In genomic region chr20:49046087-49046900, GRCh38 we compare ENCODE assay signal across 8 cellular contexts. TPM values are rescaled to one million over a fixed set of nuclear protein-coding genes. Genes with fewer than 3 reads are reported as not detected.
DNase-seq lines count a peak whose midpoint lies in the region; ATAC-seq, FAIRE-seq and TF ChIP-seq lines count a peak whose summit lies in the region.

A gene with protein sequence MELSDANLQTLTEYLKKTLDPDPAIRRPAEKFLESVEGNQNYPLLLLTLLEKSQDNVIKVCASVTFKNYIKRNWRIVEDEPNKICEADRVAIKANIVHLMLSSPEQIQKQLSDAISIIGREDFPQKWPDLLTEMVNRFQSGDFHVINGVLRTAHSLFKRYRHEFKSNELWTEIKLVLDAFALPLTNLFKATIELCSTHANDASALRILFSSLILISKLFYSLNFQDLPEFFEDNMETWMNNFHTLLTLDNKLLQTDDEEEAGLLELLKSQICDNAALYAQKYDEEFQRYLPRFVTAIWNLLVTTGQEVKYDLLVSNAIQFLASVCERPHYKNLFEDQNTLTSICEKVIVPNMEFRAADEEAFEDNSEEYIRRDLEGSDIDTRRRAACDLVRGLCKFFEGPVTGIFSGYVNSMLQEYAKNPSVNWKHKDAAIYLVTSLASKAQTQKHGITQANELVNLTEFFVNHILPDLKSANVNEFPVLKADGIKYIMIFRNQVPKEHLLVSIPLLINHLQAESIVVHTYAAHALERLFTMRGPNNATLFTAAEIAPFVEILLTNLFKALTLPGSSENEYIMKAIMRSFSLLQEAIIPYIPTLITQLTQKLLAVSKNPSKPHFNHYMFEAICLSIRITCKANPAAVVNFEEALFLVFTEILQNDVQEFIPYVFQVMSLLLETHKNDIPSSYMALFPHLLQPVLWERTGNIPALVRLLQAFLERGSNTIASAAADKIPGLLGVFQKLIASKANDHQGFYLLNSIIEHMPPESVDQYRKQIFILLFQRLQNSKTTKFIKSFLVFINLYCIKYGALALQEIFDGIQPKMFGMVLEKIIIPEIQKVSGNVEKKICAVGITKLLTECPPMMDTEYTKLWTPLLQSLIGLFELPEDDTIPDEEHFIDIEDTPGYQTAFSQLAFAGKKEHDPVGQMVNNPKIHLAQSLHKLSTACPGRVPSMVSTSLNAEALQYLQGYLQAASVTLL (plus strand): TSS chr20:49046312. CDS start chr20:49058464, 12,152 bp downstream.

- peak within 1 kb of the TSS; percentile 75; the same call in 1 of the 2 replicates for H2AFZ ChIP-seq in H1 (ENCODE audit: low read length)

- no peaks in the 10 kb centered on the region for H3K27me3 Mint-ChIP-seq in memory B cell

- TF ChIP-seq CTCF in H1 (IDR thresholded peaks at IDR 0.05; ENCODE audit: control extremely low read depth in 1 of 3, insufficient read depth in 1 of 3, low read depth in 1 of 3, low read length in 3 of 3) = no peak

- peak within 1 kb of the TSS; percentile 99 for H4K91ac ChIP-seq in H1 (replicated peaks; ENCODE audit: insufficient read length, low read length)

- peak within 1 kb of the TSS; percentile 98 for H4K5ac ChIP-seq in H1 (ENCODE audit: insufficient read length, low read depth, low read length)

- no peak within 1 kb of the TSS for H2BK15ac ChIP-seq in H1 (ENCODE audit: low read length)

- no peaks in the 10 kb centered on the region for H3K27me3 ChIP-seq in H1 (replicated peaks in 1 of 4; ENCODE audit: control insufficient read depth in 3 of 4, extremely low read depth in 1 of 4, insufficient read depth in 3 of 4, low read length in 3 of 4)

- ATAC-seq in GM21367 (IDR thresholded peaks at IDR 0.05; ENCODE audit: unreplicated experiment) (peak; percentile 81), memory B cell (ENCODE audit: low read depth) (peak; percentile 83)

- peaks cover 0 to 21% (median 2%) of the 10 kb centered on the region in 4 experiments; a peak in 3 of 8 replicates for H3K36me3 ChIP-seq in H1 (ENCODE audit: control insufficient read depth in 2 of 4, insufficient read depth in 4 of 4, low read length in 3 of 4)

- H3K56ac ChIP-seq in H1 (replicated peaks; ENCODE audit: insufficient read length, low read depth, low read length) = peak within 1 kb of the TSS; percentile 88

- peak within 1 kb of the TSS; percentile 100 for H4K8ac ChIP-seq in H1 (ENCODE audit: extremely low read depth, insufficient read depth, low read length)

- peaks cover 21% of the 10 kb centered on the region for H3K4me1 Mint-ChIP-seq in memory B cell

- CTCF ChIA-PET in H1 (lab: Charles Lee; ENCODE audit: partially characterized antibody) = interaction anchor here (2.3 kb wide), 1 partner anchor 17 kb away, joined by 8 read pairs; no protein-coding TSS in a partner anchor

- TF ChIP-seq EP300 in H1 (IDR thresholded peaks at IDR 0.05; ENCODE audit: borderline replicate concordance in 1 of 2, low read depth in 2 of 2, low read length in 2 of 2) = no peak

- H3K18ac ChIP-seq in H1 (ENCODE audit: extremely low read depth, low read length) = peak within 1 kb of the TSS; percentile 99

- peak; percentile 97 for DNase-seq in COLO829 (ENCODE audit: low spot score)
- peak; percentile 100 for DNase-seq in HTR-8/SVneo (ENCODE audit: insufficient read length, low spot score)
- DNase-seq in NOMO-1 treated with dmso at 0.1 percent for 144 hours (lab: John Stamatoyannopoulos, UW; ENCODE audit: unreplicated experiment) = peak; percentile 96
- DNase-seq in activated CD8-positive, alpha-beta memory T cell treated with anti-CD3 and anti-CD28 coated beads for 48 hours (ENCODE audit: low read depth in 2 of 3, low spot score in 2 of 3) = peak; percentile 93 to 98 (median 94)
- peak; percentile 87 to 98 for DNase-seq in H1 (ENCODE audit: low read depth in 1 of 2, low spot score in 2 of 2)
- peak; percentile 97 for DNase-seq in memory B cell (ENCODE audit: low spot score in 2 of 2)
- DNase-seq in stimulated activated CD8-positive, alpha-beta memory T cell treated with anti-CD3 and anti-CD28 coated beads, Interleukin-12 subunit alpha, Interleukin-12 subunit beta, amount 100 ng/mL, for 24 hours (ENCODE audit: extremely low read depth) = peak; percentile 82

- peak; percentile 96 to 98 for TF ChIP-seq POLR2A in H1 (IDR thresholded peaks at IDR 0.05; ENCODE audit: control extremely low read depth in 1 of 2, low read depth in 2 of 2, low read length in 2 of 2)

- peak within 1 kb of the TSS; percentile 99 for H2BK5ac ChIP-seq in H1 (ENCODE audit: low read depth, low read length)

- H3K9ac ChIP-seq in H1 (replicated peaks in 1 of 4; ENCODE audit: extremely low read depth in 1 of 4, low read depth in 3 of 4, low read length in 3 of 4) = peak within 1 kb of the TSS; percentile 97 to 100 (median 100)

- 1% methylated on average over 71 of the region's 80 CpGs; no CpG with 5 or more reads in 1 of the 2 experiments for WGBS in H1 (ENCODE audit: extremely low coverage in 1 of 2, insufficient coverage in 1 of 2, insufficient read length in 1 of 2, insufficient replicate concordance in 2 of 2, low coverage in 1 of 2, low lambda C conversion rate in 2 of 2, missing lambda C conversion rate in 1 of 2), 2 experiments

- H3K27ac Mint-ChIP-seq in memory B cell = peak within 1 kb of the TSS; percentile 99

- FAIRE-seq in HTR-8/SVneo (lab: Jason Lieb, UNC) (peak; percentile 100), H1 (lab: Jason Lieb, UNC) (no peak)

- no peaks in the 10 kb centered on the region for H3K36me3 Mint-ChIP-seq in memory B cell

- no peaks in the 10 kb centered on the region for H3K9me3 Mint-ChIP-seq in memory B cell

- peak within 1 kb of the TSS; percentile 43 for H2BK12ac ChIP-seq in H1 (ENCODE audit: low read depth, low read length)

- POLR2A ChIA-PET in H1 (lab: Charles Lee; ENCODE audit: partially characterized antibody) = interaction anchor here (0.7 to 3.1 kb wide), 34 partner anchors 9 to 232 kb away, joined by 3 to 57 read pairs (median 4); partner anchors contain the start of genes ARFGEF2, DDX27 and ZNFX1

- H3K23me2 ChIP-seq in H1 (ENCODE audit: low read depth, low read length) = peaks cover 10% of the 10 kb centered on the region; the same call in 1 of the 2 replicates

- H2AK5ac ChIP-seq in H1 (ENCODE audit: low read depth, low read length) = peak within 1 kb of the TSS; percentile 88; the same call in 1 of the 2 replicates

- H3K4me3 Mint-ChIP-seq in memory B cell = peak within 1 kb of the TSS; percentile 99

- H2BK120ac ChIP-seq in H1 (replicated peaks; ENCODE audit: low read depth, low read length) = no peak within 1 kb of the TSS

- no peak within 1 kb of the TSS for H3K23ac ChIP-seq in H1 (ENCODE audit: insufficient read length)

- H3K4ac ChIP-seq in H1 (replicated peaks; ENCODE audit: insufficient read length, low read depth, low read length) = peak within 1 kb of the TSS; percentile 97

- peak within 1 kb of the TSS; percentile 86 to 91 for H3K4me2 ChIP-seq in H1 (ENCODE audit: insufficient read depth in 1 of 2, low read depth in 2 of 2, low read length in 2 of 2)

- H4K20me1 ChIP-seq in H1 (replicated peaks in 1 of 2; ENCODE audit: control insufficient read depth in 1 of 2, insufficient read depth in 2 of 2, low read length in 2 of 2) = peaks cover 11 to 13% of the 10 kb centered on the region in 2 experiments

- peaks cover 2% of the 10 kb centered on the region; the same call in 1 of the 2 replicates for H3K79me1 ChIP-seq in H1 (ENCODE audit: low read depth, low read length)

- H3K79me2 ChIP-seq in H1 (ENCODE audit: control insufficient read depth in 1 of 2, insufficient read depth in 2 of 2, low read length in 2 of 2) = peaks cover 45 to 47% of the 10 kb centered on the region in 2 experiments

- H2BK20ac ChIP-seq in H1 (ENCODE audit: low read length) = no peak within 1 kb of the TSS

- H3K4me1 ChIP-seq in H1 (replicated peaks in 1 of 4; ENCODE audit: control insufficient read depth in 3 of 4, insufficient read depth in 4 of 4, low read length in 3 of 4) = peaks cover 0 to 6% (median 2%) of the 10 kb centered on the region in 4 experiments; a peak in 4 of 7 replicates

- H3K27ac ChIP-seq in H1 (ENCODE audit: low read depth, low read length) = peak within 1 kb of the TSS; percentile 99

- no peaks in the 10 kb centered on the region for H3K9me3 ChIP-seq in H1 (ENCODE audit: insufficient read depth in 2 of 2, low read depth in 1 of 2, low read length in 1 of 2)

- peak within 1 kb of the TSS; percentile 89 for H3K14ac ChIP-seq in H1 (ENCODE audit: insufficient read length)

- peak within 1 kb of the TSS; percentile 95 to 99 (median 98) for H3K4me3 ChIP-seq in H1 (ENCODE audit: extremely low read depth in 1 of 4, insufficient read depth in 2 of 4, low read depth in 3 of 4, low read length in 4 of 4)

- no peak for TF ChIP-seq RAD21 in H1 (IDR thresholded peaks at IDR 0.05 in 1 of 2, conservative IDR thresholded peaks at IDR 0.05 in 1 of 2; ENCODE audit: low read depth in 2 of 2, low read length in 2 of 2)

TF ChIP-seq in H1, 55 proteins besides CTCF, POLR2A, EP300 and RAD21 (continues in another document):
- peak; percentile 78 for TF ChIP-seq CHD2 (IDR thresholded peaks at IDR 0.05; ENCODE audit: low read length)
- peak; percentile 97 for TF ChIP-seq TAF7 (optimal IDR thresholded peaks at IDR 0.05; ENCODE audit: borderline replicate concordance, low read depth, low read length)
- 0 out of 2 replicates have a peak, but pooled peaks have one; percentile 20 for TF ChIP-seq BACH1 (IDR thresholded peaks at IDR 0.05; ENCODE audit: low read length)
- peak; percentile 87 for TF ChIP-seq ASH2L (IDR thresholded peaks at IDR 0.05; ENCODE audit: low read length)
- TF ChIP-seq RBBP5 (IDR thresholded peaks at IDR 0.05; ENCODE audit: borderline replicate concordance, low read depth, low read length) = peak; percentile 25; the same call in 1 of the 2 replicates
- no peak for TF ChIP-seq KDM1A (IDR thresholded peaks at IDR 0.05; ENCODE audit: borderline replicate concordance, low read length)
- TF ChIP-seq NRF1 (IDR thresholded peaks at IDR 0.05; ENCODE audit: low read depth, low read length) = peak; percentile 96
- peak; percentile 86 for TF ChIP-seq MAX (IDR thresholded peaks at IDR 0.05)
- no peak for TF ChIP-seq CTBP2 (IDR thresholded peaks at IDR 0.05; ENCODE audit: borderline replicate concordance, insufficient read depth, insufficient read length, low read length)

RNA-seq across cellular contexts. Expression of the gene that starts here (rescaled TPM):
- total RNA-seq in H1 (2021; fragmentation: NEBNext Ultra II Directional; extraction: Animal tissue kit (Norgen Biotek cat#: 25700)) = 252 and 269 TPM in 2 replicates
- 48.6 and 94.1 TPM in 2 replicates for polyA plus RNA-seq in H1 (2011; rRNA removed)
- polyA plus RNA-seq in H1 (2011; cell fraction: cytosol; rRNA removed) = 103 TPM
- polyA plus RNA-seq in H1 (2011; cell fraction: nucleus; rRNA removed) = 35.4 TPM
- 132 to 200 TPM (median 146 TPM) in 4 replicates for polyA plus RNA-seq in H1 (2012, experiment 1 of 2)
- polyA plus RNA-seq in H1 (2012, experiment 2 of 2) = 12.1 TPM
- polyA plus RNA-seq in H1 (2013, experiment 1 of 2) = 195 TPM
- polyA plus RNA-seq in H1 (2013, experiment 2 of 2) = 199 TPM
- 120 and 184 TPM in 2 replicates for polyA minus RNA-seq in H1 (2011; rRNA and poly(A)+ RNA removed)
- 80.3 TPM for polyA minus RNA-seq in H1 (2011; cell fraction: cytosol; rRNA and poly(A)+ RNA removed)
- 84.7 TPM for polyA minus RNA-seq in H1 (2011; cell fraction: nucleus; rRNA and poly(A)+ RNA removed)

Comparison
In these comparisons a context has a peak if more than half of its experiments do, and no peak if none do; other contexts are left out.
1. Peak in every context shown above with its lines: DNase-seq, ATAC-seq, H3K4me3 ChIP-seq and H3K27ac ChIP-seq.